Comparison of ENCODE assay signal across 16 cellular contexts in genomic region chr3:129598484-129598883, GRCh38. TPM values are rescaled to one million over a fixed set of nuclear protein-coding genes. Genes with fewer than 3 reads are reported as not detected.
DNase-seq lines count a peak whose midpoint lies in the region; ATAC-seq and TF ChIP-seq lines count a peak whose summit lies in the region.
"Had no signal": no experiment of that assay in that cellular context is flagged by ENCODE, and none has a peak within 500 bp of the region (broad histone marks: within the 10 kb centered on the region; RNA-seq: fewer than 3 reads in every experiment).

No MANE protein-coding gene starts in this region.

- intact Hi-C loops in lower lobe of right lung (cut with DNase I), result no loop called here

- H3K4me3 ChIP-seq in HUES6 (ENCODE audit: low read depth, low read length) (no peak overlapping the region), lower lobe of right lung (no peak overlapping the region), suprapubic skin (no peak overlapping the region)

- H3K9me3 ChIP-seq in HUES6 (ENCODE audit: control insufficient read depth, insufficient read depth, low read depth, low read length) (no peaks in the 10 kb centered on the region), lower lobe of right lung (no peaks in the 10 kb centered on the region), suprapubic skin (no peaks in the 10 kb centered on the region)

- no peaks in the 10 kb centered on the region for H3K9me3 Mint-ChIP-seq in natural killer cell treated with Interleukin-12 subunit alpha and Interleukin-12 subunit beta and Interleukin-15 and Interleukin-18, amount 100 ng/mL, for 72 hours
- H3K9me3 Mint-ChIP-seq: activated T-helper 2 cell treated with anti-CD3 and anti-CD28 coated beads, Interferon-gamma antibody, Interleukin-2, Interleukin-4, amounts not matched to agents 10 μg/mL and 5 μg/mL and 100 μg/mL, durations not matched to agents 14 hours and 24 hours and 36 hours; CD4-positive, alpha-beta memory T cell had no signal

- H3K36me3 Mint-ChIP-seq in natural killer cell treated with Interleukin-12 subunit alpha and Interleukin-12 subunit beta and Interleukin-15 and Interleukin-18, amount 100 ng/mL, for 72 hours, result no peaks in the 10 kb centered on the region
- H3K36me3 Mint-ChIP-seq: CD4-positive, alpha-beta memory T cell had no signal

- TF ChIP-seq CTCF in lower lobe of right lung (IDR thresholded peaks at IDR 0.05) (no peak), suprapubic skin (IDR thresholded peaks at IDR 0.05) (no peak)

- 58% methylated on average over 4 of the region's 11 CpGs for WGBS in suprapubic skin

- H3K36me3 ChIP-seq in HUES6 (ENCODE audit: control insufficient read depth, insufficient read depth, low read length) (0 out of 2 replicates have a peak, but pooled peaks cover 3% of the 10 kb centered on the region), lower lobe of right lung (no peaks in the 10 kb centered on the region), suprapubic skin (no peaks in the 10 kb centered on the region)

- DNase-seq in caudate nucleus (lab: John Stamatoyannopoulos, UW), result no peak
- no peak for DNase-seq in lower lobe of right lung
- DNase-seq in suprapubic skin (ENCODE audit: low spot score in 2 of 2), result no peak
- no peak for DNase-seq in natural killer cell treated with Interleukin-12 subunit alpha and Interleukin-12 subunit beta and Interleukin-15 and Interleukin-18, amount 100 ng/mL, for 72 hours (ENCODE audit: low spot score)
- DNase-seq in epidermal melanocyte (ENCODE audit: insufficient read length, low spot score), result no peak
- DNase-seq in NOMO-1 treated with DMSO at 0.1 percent for 48 hours (lab: John Stamatoyannopoulos, UW; ENCODE audit: unreplicated experiment), result no peak
- DNase-seq: activated CD4-positive, alpha-beta T cell treated with anti-CD3 and anti-CD28 coated beads for 48 hours; CD4-positive, alpha-beta memory T cell; NCI-H2081 treated with DMSO at 0.1 percent for 48 hours; NK-92 treated with Interleukin-12 subunit alpha and Interleukin-12 subunit beta, amount 100 ng/mL, for 24 hours; stimulated activated CD4-positive, alpha-beta T cell treated with anti-CD3 and anti-CD28 coated beads, Interleukin-15, amount 100 ng/mL, for 24 hours had no signal

- no peak for TF ChIP-seq POLR2A in suprapubic skin (IDR thresholded peaks at IDR 0.05)

- H3K27me3 ChIP-seq in HUES6 (ENCODE audit: control insufficient read depth, insufficient read depth, low read length), result no peaks in the 10 kb centered on the region
- no peaks in the 10 kb centered on the region for H3K27me3 ChIP-seq in lower lobe of right lung (ENCODE audit: low read depth)
- H3K27me3 ChIP-seq in suprapubic skin, result no peaks in the 10 kb centered on the region

- H3K4me1 Mint-ChIP-seq in natural killer cell treated with Interleukin-12 subunit alpha and Interleukin-12 subunit beta and Interleukin-15 and Interleukin-18, amount 100 ng/mL, for 72 hours (ENCODE audit: low read depth in 2 of 2), result peaks cover 17 to 47% of the 10 kb centered on the region in 2 donors

- peaks cover 0 to 11% of the 10 kb centered on the region in 2 donors for H3K27me3 Mint-ChIP-seq in natural killer cell treated with Interleukin-12 subunit alpha and Interleukin-12 subunit beta and Interleukin-15 and Interleukin-18, amount 100 ng/mL, for 72 hours
- H3K27me3 Mint-ChIP-seq: CD4-positive, alpha-beta memory T cell had no signal

- peak overlapping the region; percentile 18; the same call in 1 of the 2 replicates for H3K27ac ChIP-seq in HUES6 (ENCODE audit: low read depth, low read length)
- H3K27ac ChIP-seq in caudate nucleus (ENCODE audit: low read depth, low read length), result peak overlapping the region; percentile 92
- H3K27ac ChIP-seq in lower lobe of right lung, result peak overlapping the region; percentile 89
- peak overlapping the region; percentile 91 for H3K27ac ChIP-seq in suprapubic skin

- no peak for TF ChIP-seq EP300 in suprapubic skin (IDR thresholded peaks at IDR 0.05)

- no peak for ATAC-seq in lower lobe of right lung
- ATAC-seq in natural killer cell treated with Interleukin-12 subunit alpha and Interleukin-12 subunit beta and Interleukin-15 and Interleukin-18, amount 100 ng/mL, for 72 hours, result no peak
- no peak for ATAC-seq in GM19035 (IDR thresholded peaks at IDR 0.05; ENCODE audit: unreplicated experiment)
- ATAC-seq: esophagus mucosa had no signal

- H3K9ac ChIP-seq in HUES6 (ENCODE audit: low read length), result no peak overlapping the region

- H3K4me1 ChIP-seq in HUES6 (ENCODE audit: control insufficient read depth, insufficient read depth, low read length) (peaks cover 85% of the 10 kb centered on the region), lower lobe of right lung (peaks cover 100% of the 10 kb centered on the region), suprapubic skin (peaks cover 88% of the 10 kb centered on the region)

- H3K27ac Mint-ChIP-seq in natural killer cell treated with Interleukin-12 subunit alpha and Interleukin-12 subunit beta and Interleukin-15 and Interleukin-18, amount 100 ng/mL, for 72 hours, result no peak overlapping the region
- H3K27ac Mint-ChIP-seq: activated T-helper 2 cell treated with anti-CD3 and anti-CD28 coated beads, Interferon-gamma antibody, Interleukin-2, Interleukin-4, amounts not matched to agents 10 μg/mL and 5 μg/mL and 100 μg/mL, durations not matched to agents 14 hours and 24 hours and 36 hours had no signal

- H3K4me3 Mint-ChIP-seq in natural killer cell treated with Interleukin-12 subunit alpha and Interleukin-12 subunit beta and Interleukin-15 and Interleukin-18, amount 100 ng/mL, for 72 hours, result no peak overlapping the region

RNA-seq across cellular contexts. Expression of gene PLXND1, which starts 8.0 kb away (rescaled TPM):
- 233 TPM for total RNA-seq in lower lobe of right lung
- total RNA-seq in suprapubic skin, result 10 to 100 TPM; 19.0 to 51.0 (median 30.8) TPM
- 1 to 10 TPM; 2.8 to 4.8 TPM for total RNA-seq in natural killer cell treated with Interleukin-12 subunit alpha and Interleukin-12 subunit beta and Interleukin-15 and Interleukin-18, amount 100 ng/mL, for 72 hours

RNA-seq across cellular contexts. Expression of gene H1-8, which starts 55.5 kb away (rescaled TPM):
- total RNA-seq in lower lobe of right lung (not detected), suprapubic skin (not detected)
- not detected for total RNA-seq in natural killer cell treated with Interleukin-12 subunit alpha and Interleukin-12 subunit beta and Interleukin-15 and Interleukin-18, amount 100 ng/mL, for 72 hours
- total RNA-seq: activated T-helper 2 cell treated with anti-CD3 and anti-CD28 coated beads, Interferon-gamma antibody, Interleukin-2, Interleukin-4, amounts not matched to agents 10 μg/mL and 5 μg/mL and 100 μg/mL, durations not matched to agents 14 hours and 24 hours and 36 hours; bronchial epithelial cell; CD4-positive, alpha-beta memory T cell; esophagus mucosa had no signal

Comparison
In these comparisons a context has a peak if more than half of its experiments do, and no peak if none do; other contexts are left out.
1. H3K27ac ChIP-seq: peak in every context shown above with its lines; median percentile 92 in caudate nucleus; 91 in suprapubic skin; 89 in lower lobe of right lung; 18 in HUES6.